In the genomic region with DNA sequence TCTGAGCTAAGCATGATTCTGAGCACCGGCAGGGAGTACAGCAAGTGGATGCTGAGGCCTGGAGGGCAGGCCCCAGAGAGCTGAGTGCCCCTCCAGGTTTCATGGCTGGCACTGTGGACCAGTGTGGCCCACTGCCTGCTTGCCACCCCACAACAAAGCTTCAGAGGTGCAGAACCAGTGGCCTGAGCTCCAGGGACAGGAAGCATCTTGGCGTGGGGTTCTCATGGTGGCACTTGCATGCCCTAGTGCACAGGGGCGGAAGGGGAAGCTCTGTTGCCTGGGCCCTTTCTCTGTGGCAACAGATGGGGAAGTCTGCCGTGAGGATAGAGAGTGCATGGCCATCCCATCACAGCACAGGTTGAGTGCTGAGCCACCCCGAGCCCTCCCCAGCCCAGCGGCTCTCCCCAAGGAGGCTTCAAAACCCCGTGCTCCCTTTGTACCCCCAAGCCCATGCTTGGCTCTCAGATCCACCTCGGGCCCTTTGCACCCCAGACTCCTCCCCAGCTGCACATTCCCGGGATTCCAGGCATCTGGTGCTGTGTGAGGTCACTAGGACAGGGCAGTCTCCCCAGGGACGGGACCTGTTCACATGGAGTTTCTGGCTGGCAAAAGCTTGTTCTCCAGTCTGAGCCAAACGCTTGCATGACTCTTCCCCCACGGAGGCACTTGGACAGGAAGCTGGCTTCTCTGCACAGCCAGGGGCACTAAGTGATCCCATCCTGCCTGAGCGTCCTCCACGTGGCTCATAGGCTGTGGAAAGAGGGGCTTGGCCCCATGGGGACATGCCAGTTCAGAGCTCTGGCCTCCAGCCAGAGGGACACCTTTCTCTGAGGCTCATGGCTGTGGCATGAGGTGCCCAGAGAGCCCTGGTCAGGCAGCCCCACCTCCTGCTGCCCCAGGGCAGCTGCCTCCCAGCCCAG, we compare ENCODE assay signal across 8 cellular contexts. TPM values are rescaled to one million over a fixed set of nuclear protein-coding genes. Genes with fewer than 3 reads are reported as not detected.
DNase-seq lines count a peak whose midpoint lies in the region; ATAC-seq and FAIRE-seq lines count a peak whose summit lies in the region.

No MANE protein-coding gene starts in this region.

- no peak for FAIRE-seq in HTR-8/SVneo (lab: Jason Lieb, UNC)

- ATAC-seq in left lobe of liver (peak; percentile 25), HG03135 (IDR thresholded peaks at IDR 0.05; ENCODE audit: unreplicated experiment) (no peak), HG03432 (IDR thresholded peaks at IDR 0.05; ENCODE audit: unreplicated experiment) (no peak), HG02642 (IDR thresholded peaks at IDR 0.05; ENCODE audit: poor library complexity, unreplicated experiment) (no peak)

- DNase-seq in AML-193 (lab: John Stamatoyannopoulos, UW) (peak; percentile 81 to 88), HK-2 (ENCODE audit: unreplicated experiment) (peak; percentile 69), amniotic epithelial cell (ENCODE audit: low read depth) (peak; percentile 57), left lobe of liver (ENCODE audit: low spot score) (peak; percentile 90), HTR-8/SVneo (ENCODE audit: insufficient read length, low spot score) (no peak)

RNA-seq across cellular contexts. Expression of gene SLC25A1, which starts 4.2 kb away (rescaled TPM):
- 152 TPM for total RNA-seq in left lobe of liver

RNA-seq across cellular contexts. Expression of gene GSC2, which starts 24.3 kb away (rescaled TPM):
- not detected for total RNA-seq in left lobe of liver

RNA-seq across cellular contexts. Expression of gene ESS2, which starts 29.9 kb away (rescaled TPM):
- total RNA-seq in left lobe of liver, result 5.2 TPM

RNA-seq across cellular contexts. Expression of gene TSSK2, which starts 43.3 kb away (rescaled TPM):
- not detected for total RNA-seq in left lobe of liver

RNA-seq across cellular contexts. Expression of gene DGCR2, which starts 52.2 kb away (rescaled TPM):
- total RNA-seq in left lobe of liver, result 30.5 TPM
